ENCODE assay signal across 9 cellular contexts in the genomic region with DNA sequence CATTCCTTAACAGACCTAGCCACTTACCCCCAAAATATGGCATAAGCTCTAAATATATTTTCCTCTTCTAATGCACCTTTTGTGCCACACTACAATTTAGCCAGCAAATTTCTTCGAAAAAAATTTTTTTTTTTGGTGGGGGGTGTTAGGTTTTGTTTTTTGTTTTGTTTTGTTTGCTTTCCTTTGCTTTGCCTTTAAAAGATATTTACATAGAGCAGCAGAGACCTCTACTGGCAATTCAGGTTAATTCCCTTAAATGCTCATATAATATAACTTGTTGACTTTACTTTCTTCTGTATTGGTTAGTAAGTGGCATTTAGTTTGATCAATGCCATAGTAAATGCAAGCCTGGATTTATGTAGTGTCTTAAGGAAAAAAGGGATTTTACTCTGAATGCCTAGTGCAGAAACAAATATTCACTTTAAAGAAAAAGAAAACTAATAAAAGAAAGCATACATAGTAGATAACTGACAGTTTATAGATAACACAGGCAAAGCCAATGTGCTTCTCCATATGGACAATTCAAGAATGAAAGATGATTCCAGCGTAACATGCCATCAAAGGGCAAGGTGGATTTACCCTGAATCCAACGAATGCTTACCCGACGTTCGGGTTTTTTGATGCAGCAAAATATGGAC.
DNase-seq lines count a peak whose midpoint lies in the region; ATAC-seq, FAIRE-seq and TF ChIP-seq lines count a peak whose summit lies in the region.
"Had no signal": no experiment of that assay in that cellular context is flagged by ENCODE, and none has a peak within 500 bp of the region (broad histone marks: within the 10 kb centered on the region; RNA-seq: fewer than 3 reads in every experiment).

No MANE protein-coding gene starts in this region.

- TF ChIP-seq EP300 in A549 (IDR thresholded peaks at IDR 0.05): no peak

- no peaks in the 10 kb centered on the region for H3K9me3 ChIP-seq in A549
- H3K9me3 ChIP-seq: gastroesophageal sphincter had no signal

- TF ChIP-seq CTCF in A549 (IDR thresholded peaks at IDR 0.05) (peak; percentile 74), foreskin keratinocyte (conservative IDR thresholded peaks at IDR 0.05) (peak; percentile 70)

- 9% methylated on average over 6 of the region's 6 CpGs for WGBS in A549 (ENCODE audit: missing lambda C conversion rate)

- CTCF ChIA-PET in A549 (lab: Yijun Ruan, JAX): interaction anchor here (0.7 to 5.8 kb wide), 10 partner anchors 9 to 1789 kb away, joined by 3 to 58 read pairs (median 4); no protein-coding TSS in a partner anchor

- POLR2A ChIA-PET in A549 (lab: Yijun Ruan, JAX): no interaction called here

- peak; percentile 72 for TF ChIP-seq RAD21 in A549 (conservative IDR thresholded peaks at IDR 0.05 in 1 of 2, IDR thresholded peaks at IDR 0.05 in 1 of 2)

- DNase-seq in A549 (ENCODE audit: low read depth in 1 of 2, low spot score in 1 of 2) (peak in 1 of 2 experiments; percentile 41), RPMI8226 (peak; percentile 13), foreskin keratinocyte (no peak), NCI-H748 (lab: John Stamatoyannopoulos, UW; ENCODE audit: unreplicated experiment) (no peak)
- no peak for DNase-seq in activated T-cell treated with anti-CD3 and anti-CD28 coated beads, Interleukin-2, amount 50 U/mL, for 48 hours

- H3K4me3 ChIP-seq in A549: no peak overlapping the region
- H3K4me3 ChIP-seq: gastroesophageal sphincter had no signal

- ATAC-seq in A549: peak in 1 of 2 experiments; percentile 56; a peak in 2 of 6 replicates
- peak; percentile 58 for ATAC-seq in GM18502 (IDR thresholded peaks at IDR 0.05; ENCODE audit: poor library complexity, unreplicated experiment)
- ATAC-seq in foreskin keratinocyte: peak; percentile 41
- no peak for ATAC-seq in activated CD4-positive, CD25-positive, alpha-beta regulatory T cell treated with anti-CD3 and anti-CD28 coated beads, Interleukin-2, amount 50 U/mL, for 24 hours
- no peak for ATAC-seq in GM18909 (IDR thresholded peaks at IDR 0.05; ENCODE audit: poor library complexity, unreplicated experiment)
- ATAC-seq: gastroesophageal sphincter had no signal

- TF ChIP-seq POLR2A in A549 (IDR thresholded peaks at IDR 0.05; ENCODE audit: low read length): no peak

- peaks cover 21% of the 10 kb centered on the region for H3K27me3 ChIP-seq in foreskin keratinocyte

- no peak overlapping the region for H3K27ac ChIP-seq in A549
- no peak overlapping the region for H3K27ac ChIP-seq in foreskin keratinocyte
- H3K27ac ChIP-seq: gastroesophageal sphincter had no signal

- no peak overlapping the region for H3K4me2 ChIP-seq in A549

- H3K4me1 ChIP-seq in A549 (no peaks in the 10 kb centered on the region), foreskin keratinocyte (no peaks in the 10 kb centered on the region)
- H3K4me1 ChIP-seq: gastroesophageal sphincter had no signal

- no peak for FAIRE-seq in A549 (lab: Jason Lieb, UNC)

TF ChIP-seq in A549, 52 proteins besides CTCF, POLR2A, EP300 and RAD21:
- TF ChIP-seq HDAC2 (IDR thresholded peaks at IDR 0.05): no peak
- 0 out of 3 replicates have a peak, but pooled peaks have one; percentile 29 for TF ChIP-seq SMC3 (IDR thresholded peaks at IDR 0.05)

Comparison
In these comparisons a context has a peak if more than half of its experiments do, and no peak if none do; other contexts are left out.
1. ATAC-seq: peak in GM18502 (single experiment) and foreskin keratinocyte (single experiment); none in activated CD4-positive, CD25-positive, alpha-beta regulatory T cell treated with anti-CD3 and anti-CD28 coated beads, Interleukin-2, amount 50 U/mL, for 24 hours (0 of 2) and GM18909 (single experiment).